ENCODE assay signal across 8 cellular contexts in the genomic region with DNA sequence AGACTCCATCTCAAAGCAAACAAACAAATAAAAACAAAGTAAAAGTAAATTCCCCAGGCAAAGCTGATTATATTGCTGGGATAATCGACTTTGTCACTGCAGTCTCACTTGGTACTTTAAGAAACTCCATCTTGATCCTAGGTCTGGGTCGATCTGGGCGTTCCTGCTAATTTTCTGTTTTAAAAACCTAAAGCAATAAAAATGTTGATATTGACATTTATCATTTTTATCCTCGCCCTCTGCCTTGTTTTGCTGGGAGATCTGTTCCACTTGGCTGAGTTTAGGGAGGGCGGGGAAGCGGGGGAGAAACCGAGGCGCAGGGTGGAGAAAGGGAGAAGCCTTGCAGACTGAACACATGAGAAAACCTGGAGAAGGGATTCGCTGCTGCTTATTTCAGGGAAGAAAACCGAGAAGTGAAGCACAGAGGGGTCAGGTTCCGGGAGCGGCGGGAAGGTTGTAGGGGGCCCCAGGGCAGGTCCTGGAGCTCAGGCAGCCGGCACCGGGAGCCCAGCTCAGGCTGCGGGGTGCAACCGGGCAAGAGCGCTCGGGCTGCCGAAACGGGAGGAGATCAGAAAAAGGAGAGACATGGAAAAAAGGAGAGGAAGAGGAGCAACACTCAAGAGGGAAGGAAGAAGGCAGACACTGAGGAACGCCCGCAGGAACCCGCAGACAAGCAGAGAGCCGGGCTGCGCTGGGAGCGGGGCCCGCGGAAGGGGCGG. TPM values are rescaled to one million over a fixed set of nuclear protein-coding genes. Genes with fewer than 3 reads are reported as not detected.
DNase-seq lines count a peak whose midpoint lies in the region; ATAC-seq and TF ChIP-seq lines count a peak whose summit lies in the region.

No MANE protein-coding gene starts in this region.

- H3K4me1 Mint-ChIP-seq in type B pancreatic cell (ENCODE audit: unreplicated experiment) = peaks cover 24% of the 10 kb centered on the region

- no peaks in the 10 kb centered on the region for H3K9me3 ChIP-seq in duodenal mucosa (ENCODE audit: control insufficient read depth in 1 of 2, low read length in 2 of 2)

- TF ChIP-seq POLR2A in GM19193 (IDR thresholded peaks at IDR 0.05; ENCODE audit: extremely low read depth, insufficient read depth, insufficient read length) = peak; percentile 61

- H3K4me1 ChIP-seq in duodenal mucosa (ENCODE audit: control insufficient read depth in 1 of 2, insufficient read depth in 2 of 2, low read length in 2 of 2) = peaks cover 7% of the 10 kb centered on the region in 2 donors

- H3K36me3 Mint-ChIP-seq in type B pancreatic cell = no peaks in the 10 kb centered on the region

- H3K4me3 ChIP-seq in duodenal mucosa (ENCODE audit: low read depth in 1 of 2, low read length in 2 of 2) = peak overlapping the region; percentile 87 to 94

- H3K36me3 ChIP-seq in duodenal mucosa (ENCODE audit: control insufficient read depth in 1 of 2, insufficient read depth in 2 of 2, low read length in 2 of 2) = no peaks in the 10 kb centered on the region

- peak overlapping the region; percentile 96 for H3K4me3 Mint-ChIP-seq in type B pancreatic cell

- H3K27me3 ChIP-seq in duodenal mucosa (ENCODE audit: control insufficient read depth in 1 of 2, insufficient read depth in 2 of 2, low read length in 2 of 2) = no peaks in the 10 kb centered on the region

- H3K27ac ChIP-seq in duodenal mucosa (ENCODE audit: low read depth, low read length) = peak overlapping the region; percentile 85

- H3K9me3 Mint-ChIP-seq in type B pancreatic cell = no peaks in the 10 kb centered on the region

- DNase-seq in DMS 273 (lab: John Stamatoyannopoulos, UW; ENCODE audit: unreplicated experiment) = peak; percentile 88
- peak; percentile 63 for DNase-seq in OCI-M1 (lab: John Stamatoyannopoulos, UW)
- peak; percentile 91 for DNase-seq in mesenteric fat pad (ENCODE audit: low spot score)
- DNase-seq in type B pancreatic cell (ENCODE audit: extremely low spot score, unreplicated experiment) = no peak
- DNase-seq in ecto neural progenitor cell (ENCODE audit: low spot score) = no peak

- no peaks in the 10 kb centered on the region for H3K27me3 Mint-ChIP-seq in type B pancreatic cell

- peak overlapping the region; percentile 90 for H3K27ac Mint-ChIP-seq in type B pancreatic cell

- peak overlapping the region; percentile 67 to 87 for H3K9ac ChIP-seq in duodenal mucosa (ENCODE audit: low read depth in 1 of 2, low read length in 2 of 2)

- ATAC-seq in HG03175 (IDR thresholded peaks at IDR 0.05; ENCODE audit: unreplicated experiment) = peak; percentile 16

- no peak for TF ChIP-seq CTCF in type B pancreatic cell (conservative IDR thresholded peaks at IDR 0.05)

RNA-seq across cellular contexts. Expression of a gene that starts 27.4 kb away (rescaled TPM):
- total RNA-seq in mesenteric fat pad = 83.4 TPM
- total RNA-seq in type B pancreatic cell (ENCODE audit: low replicate concordance) = 60.3 and 66.4 TPM in 2 replicates

Comparison
In these comparisons a context has a peak if more than half of its experiments do, and no peak if none do; other contexts are left out.
1. DNase-seq: peak in DMS 273 (single experiment), OCI-M1 (single experiment) and mesenteric fat pad (single experiment); none in type B pancreatic cell (single experiment) and ecto neural progenitor cell (single experiment).